ENCODE assay signal across 9 cellular contexts in the genomic region with DNA sequence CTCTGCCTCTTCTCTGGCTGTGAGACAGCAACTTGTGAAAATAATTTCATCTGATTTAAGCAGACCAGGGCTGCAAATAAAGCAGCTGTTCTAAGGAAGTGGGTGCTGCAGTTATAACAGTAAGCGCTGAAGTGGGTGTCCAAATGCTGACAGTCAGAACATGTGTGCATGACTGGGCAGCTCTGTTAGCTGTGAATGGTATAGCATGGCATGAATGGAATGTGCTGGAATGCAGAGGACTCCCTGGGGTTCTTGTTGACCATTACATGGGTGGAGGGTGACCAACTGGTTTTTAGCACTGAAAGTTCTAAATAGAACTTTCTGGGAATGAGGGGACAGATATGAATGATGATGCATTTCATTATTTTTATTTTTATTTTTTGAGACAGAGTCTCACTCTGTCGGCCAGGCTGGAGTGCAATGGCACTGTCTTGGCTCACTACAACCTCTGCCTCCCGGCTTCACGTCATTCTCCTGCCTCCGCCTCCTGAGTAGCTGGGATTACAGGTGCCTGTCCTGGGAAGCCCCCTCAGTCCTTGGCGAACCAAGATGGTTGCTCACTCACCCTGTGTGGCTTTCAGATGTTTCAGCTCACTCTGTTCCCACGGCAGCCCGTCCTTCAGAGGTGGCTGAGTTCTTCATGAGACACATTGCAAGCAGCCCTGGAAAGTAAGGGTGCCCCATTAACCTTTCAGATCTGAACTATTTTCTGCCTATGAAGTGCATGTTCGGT.
DNase-seq lines count a peak whose midpoint lies in the region; ATAC-seq and TF ChIP-seq lines count a peak whose summit lies in the region.
"Had no signal": no experiment of that assay in that cellular context is flagged by ENCODE, and none has a peak within 500 bp of the region (broad histone marks: within the 10 kb centered on the region; RNA-seq: fewer than 3 reads in every experiment).

No MANE protein-coding gene starts in this region.

- H2BK5ac ChIP-seq in neuronal stem cell (ENCODE audit: low read length), result peak overlapping the region; percentile 77

- H3K9me3 ChIP-seq in neuronal stem cell (replicated peaks in 1 of 2; ENCODE audit: control insufficient read depth in 2 of 2, insufficient read depth in 1 of 2, low read depth in 1 of 2, low read length in 2 of 2), result no peaks in the 10 kb centered on the region

- no peak overlapping the region for H3K14ac ChIP-seq in neuronal stem cell (ENCODE audit: low read length)

- no peak overlapping the region for H3K27ac ChIP-seq in neuronal stem cell (replicated peaks; ENCODE audit: low read length)

- POLR2A ChIA-PET in BJ (lab: Charles Lee), result interaction anchor here (0.5 kb wide), 1 partner anchor 13 kb away, joined by 3 read pairs; no protein-coding TSS in a partner anchor
- POLR2A ChIA-PET in naive thymus-derived CD8-positive, alpha-beta T cell (lab: Charles Lee), result no interaction called here

- TF ChIP-seq CTCF in BJ (IDR thresholded peaks at IDR 0.05; ENCODE audit: insufficient read depth, low read depth, low read length) (no peak), fibroblast of the aortic adventitia (IDR thresholded peaks at IDR 0.05; ENCODE audit: insufficient read depth, low read length) (no peak)

- no peaks in the 10 kb centered on the region for H3K4me1 Mint-ChIP-seq in naive thymus-derived CD8-positive, alpha-beta T cell

- H2BK120ac ChIP-seq in neuronal stem cell (ENCODE audit: low read depth, low read length), result no peak overlapping the region

- H2BK15ac ChIP-seq in neuronal stem cell (ENCODE audit: low read length), result peak overlapping the region; percentile 50

- no peaks in the 10 kb centered on the region for H3K36me3 Mint-ChIP-seq in naive thymus-derived CD8-positive, alpha-beta T cell

- no peak for ATAC-seq in naive thymus-derived CD8-positive, alpha-beta T cell
- no peak for ATAC-seq in GM21786 (IDR thresholded peaks at IDR 0.05; ENCODE audit: unreplicated experiment)

- CTCF ChIA-PET in BJ (lab: Yijun Ruan, JAX), result no interaction called here

- no CpG with 5 or more reads among the region's 9 CpGs for WGBS in neuronal stem cell (ENCODE audit: extremely low coverage in 2 of 2, insufficient read length in 2 of 2, insufficient replicate concordance in 1 of 2), 2 donors

- no peak overlapping the region for H3K4me2 ChIP-seq in neuronal stem cell (ENCODE audit: insufficient read depth, low read length, poor library complexity, severe bottlenecking)

- H2BK12ac ChIP-seq in neuronal stem cell (ENCODE audit: low read length), result no peak overlapping the region

- H3K4ac ChIP-seq in neuronal stem cell (ENCODE audit: low read length), result no peak overlapping the region

- peaks cover 3 to 24% (median 9%) of the 10 kb centered on the region in 9 donors for H3K9me3 Mint-ChIP-seq in naive thymus-derived CD8-positive, alpha-beta T cell

- DNase-seq in BJ (ENCODE audit: low read depth), result peak; percentile 91
- peak; percentile 93 for DNase-seq in RPMI7951 (ENCODE audit: low read depth)
- peak; percentile 97 for DNase-seq in fibroblast of the aortic adventitia (ENCODE audit: low read depth)
- no peak for DNase-seq in neuronal stem cell (ENCODE audit: low spot score)
- DNase-seq in cerebellar cortex (ENCODE audit: low spot score), result no peak
- DNase-seq in naive thymus-derived CD8-positive, alpha-beta T cell, result no peak
- no peak for DNase-seq in activated CD8-positive, alpha-beta memory T cell treated with anti-CD3 and anti-CD28 coated beads for 24 hours
- DNase-seq: MV-4-11 had no signal

- H4K8ac ChIP-seq in neuronal stem cell (ENCODE audit: low read depth, low read length), result no peak overlapping the region

- H3K23ac ChIP-seq in neuronal stem cell (ENCODE audit: low read depth, low read length, poor library complexity), result no peak overlapping the region

- no peaks in the 10 kb centered on the region for H3K79me1 ChIP-seq in neuronal stem cell (ENCODE audit: low read depth, low read length)

- H3K36me3 ChIP-seq in BJ (ENCODE audit: control insufficient read depth, insufficient read depth, low read length) (no peaks in the 10 kb centered on the region), neuronal stem cell (replicated peaks in 1 of 2; ENCODE audit: control insufficient read depth in 2 of 2, insufficient read depth in 2 of 2, low read length in 2 of 2) (no peaks in the 10 kb centered on the region)

- no peaks in the 10 kb centered on the region for H3K27me3 ChIP-seq in BJ (ENCODE audit: control insufficient read depth, insufficient read depth, low read length)
- H3K27me3 ChIP-seq in neuronal stem cell (ENCODE audit: control insufficient read depth in 3 of 3, insufficient read depth in 3 of 3, low read depth in 1 of 3, low read length in 3 of 3), result no peaks in the 10 kb centered on the region

- H4K91ac ChIP-seq in neuronal stem cell (ENCODE audit: low read depth, low read length, poor library complexity), result no peak overlapping the region

- peak overlapping the region; percentile 42 for H2AK5ac ChIP-seq in neuronal stem cell (ENCODE audit: low read depth, low read length)

- no peak overlapping the region for H3K27ac Mint-ChIP-seq in naive thymus-derived CD8-positive, alpha-beta T cell

- peaks cover 0 to 5% of the 10 kb centered on the region in 2 donors for H3K4me1 ChIP-seq in neuronal stem cell (ENCODE audit: control insufficient read depth in 2 of 2, insufficient read depth in 1 of 2, low read depth in 1 of 2, low read length in 2 of 2)

- no peak overlapping the region for H3K9ac ChIP-seq in neuronal stem cell (ENCODE audit: low read depth, low read length, poor library complexity)

- peak overlapping the region; percentile 62 for H3K18ac ChIP-seq in neuronal stem cell (ENCODE audit: low read length)

- H3K4me3 ChIP-seq in BJ (ENCODE audit: low read depth, low read length) (no peak overlapping the region), fibroblast of the aortic adventitia (ENCODE audit: low read depth, low read length) (no peak overlapping the region), neuronal stem cell (ENCODE audit: low read length in 2 of 2) (no peak overlapping the region)

- no peak overlapping the region for H2AFZ ChIP-seq in neuronal stem cell (ENCODE audit: low read length)

- H3K4me3 Mint-ChIP-seq in naive thymus-derived CD8-positive, alpha-beta T cell, result no peak overlapping the region

- peaks cover 0 to 19% (median 1%) of the 10 kb centered on the region in 5 donors for H3K27me3 Mint-ChIP-seq in naive thymus-derived CD8-positive, alpha-beta T cell

Comparison
In these comparisons a context has a peak if more than half of its experiments do, and no peak if none do; other contexts are left out.
1. DNase-seq: peak in BJ (single experiment), RPMI7951 (single experiment) and fibroblast of the aortic adventitia (single experiment); none in neuronal stem cell (single experiment), cerebellar cortex (single experiment), naive thymus-derived CD8-positive, alpha-beta T cell (0 of 10) and activated CD8-positive, alpha-beta memory T cell treated with anti-CD3 and anti-CD28 coated beads for 24 hours (single experiment).